Comparison of ENCODE assay signal across 24 cellular contexts in genomic region chr1:4017636-4018365, GRCh38.
"Had no signal": no experiment of that assay in that cellular context is flagged by ENCODE, and none has a peak within 500 bp of the region (broad histone marks: within the 10 kb centered on the region; RNA-seq: fewer than 3 reads in every experiment).

No MANE protein-coding gene starts in this region.

- ATAC-seq: activated CD4-positive, alpha-beta T cell treated with anti-CD3 and anti-CD28 coated beads for 36 hours; activated T-cell treated with anti-CD3 and anti-CD28 coated beads, Interleukin-2, amount 50 U/mL, for 72 hours; effector memory CD8-positive, alpha-beta T cell; heart left ventricle; left cardiac atrium; natural killer cell treated with Interleukin-12 subunit alpha and Interleukin-12 subunit beta and Interleukin-15 and Interleukin-18, amount 100 ng/mL, for 72 hours; pancreas; right lobe of liver; stimulated activated naive B cell treated with anti-CD40 and anti-IgM and Interleukin-4, amounts not matched to agents 10 μg/mL and 1 μg/mL and 100 μg/mL, for 72 hours; upper lobe of right lung had no signal

- H3K36me3 ChIP-seq: brain microvascular endothelial cell, esophagus squamous epithelium, heart left ventricle, neutrophil, pancreas, right lobe of liver, thoracic aorta, upper lobe of right lung had no signal

- H3K4me1 ChIP-seq: heart left ventricle, pancreas, right lobe of liver, upper lobe of right lung had no signal

- H3K27me3 ChIP-seq: brain microvascular endothelial cell, neutrophil, pancreas, right lobe of liver had no signal

- FAIRE-seq: colon, pancreas had no signal

- DNase-seq: activated B cell treated with CpG ODN at 0.5 μM for 24 hours; activated CD4-positive, alpha-beta T cell treated with anti-CD3 and anti-CD28 coated beads for 36 hours; activated CD4-positive, alpha-beta T cell treated with anti-CD3 and anti-CD28 coated beads, Interleukin-2, amount 50 U/mL, for 4 hours; activated gamma-delta T cell treated with Interleukin-2 at 50 U/mL for 16 hours; activated T-cell treated with anti-CD3 and anti-CD28 coated beads, Interleukin-2, amount 50 U/mL, for 72 hours; brain microvascular endothelial cell; central memory CD4-positive, alpha-beta T cell; effector memory CD8-positive, alpha-beta T cell; esophagus squamous epithelium; heart left ventricle; left cardiac atrium; pancreas; right lobe of liver; stimulated activated CD4-positive, alpha-beta T cell treated with anti-CD3 and anti-CD28 coated beads, Interleukin-15, amount 100 ng/mL, for 24 hours; stimulated activated CD4-positive, alpha-beta T cell treated with anti-CD3 and anti-CD28 coated beads, Interleukin-2, amount 100 ng/mL, for 48 hours; stimulated activated CD8-positive, alpha-beta memory T cell treated with anti-CD3 and anti-CD28 coated beads, Interleukin-4, amount 100 ng/mL, for 48 hours; stimulated activated naive B cell treated with anti-CD40 and anti-IgM and Interleukin-4, amounts not matched to agents 10 μg/mL and 1 μg/mL and 100 μg/mL, for 72 hours; T1000 had no signal

- H3K9me3 ChIP-seq: esophagus squamous epithelium, heart left ventricle, neutrophil, pancreas, right lobe of liver, thoracic aorta, upper lobe of right lung had no signal

- H3K27ac ChIP-seq: brain microvascular endothelial cell, esophagus squamous epithelium, heart left ventricle, neutrophil, pancreas, right lobe of liver, skin epidermis, thoracic aorta, upper lobe of right lung had no signal

- H3K4me3 ChIP-seq: esophagus squamous epithelium, heart left ventricle, pancreas, right lobe of liver, skin epidermis, thoracic aorta, upper lobe of right lung had no signal
